ENCODE assay signal across 8 cellular contexts in genomic region chr10:26858707-26859034, GRCh38. TPM values are rescaled to one million over a fixed set of nuclear protein-coding genes. Genes with fewer than 3 reads are reported as not detected.
A peak's percentile ranks its signal among the peaks of the same experiment; 100 is the strongest.
DNase-seq lines count a peak whose midpoint lies in the region; ATAC-seq and TF ChIP-seq lines count a peak whose summit lies in the region.

No MANE protein-coding gene starts in this region.

- H3K14ac ChIP-seq in IMR-90 (replicated peaks; ENCODE audit: low read depth, low read length) = no peak overlapping the region

- dilution Hi-C loops in IMR-90 (cut with HindIII; ENCODE audit: low sequenced_read_pairs, unreplicated experiment) = no loop called here

- H3K9me1 ChIP-seq in IMR-90 (ENCODE audit: insufficient read depth, low read length) = peaks cover 8% of the 10 kb centered on the region; the same call in 1 of the 2 replicates

- CTCF ChIA-PET in AG04450 (lab: Charles Lee) = interaction anchor here (1.5 kb wide), 1 partner anchor 22 kb away, joined by 5 read pairs; no protein-coding TSS in a partner anchor
- CTCF ChIA-PET in IMR-90 (lab: Yijun Ruan, JAX) = interaction anchor here (1.1 kb wide), 1 partner anchor 132 kb away, joined by 3 read pairs; no protein-coding TSS in a partner anchor

- H3K4me2 ChIP-seq in IMR-90 (ENCODE audit: low read depth, low read length) = peak overlapping the region; percentile 71

- intact Hi-C loops in IMR-90 (cut with micrococcal nuclease) (loop anchor here (1.0 to 5.0 kb wide), 2 partner anchors 91 to 132 kb away; no protein-coding TSS in a partner anchor), mucosa of descending colon (cut with DNase I, micrococcal nuclease) (no loop called here)

- H2AFZ ChIP-seq in IMR-90 (replicated peaks; ENCODE audit: low read length, poor library complexity) = no peak overlapping the region

- no peak for TF ChIP-seq RAD21 in IMR-90 (IDR thresholded peaks at IDR 0.05; ENCODE audit: low read length)

- H3K4me3 ChIP-seq in AG04450 (ENCODE audit: low read depth, low read length) (peak overlapping the region; percentile 90), IMR-90 (ENCODE audit: insufficient read depth, low read depth, low read length) (peak overlapping the region; percentile 86), astrocyte of the spinal cord (ENCODE audit: low read depth, low read length) (peak overlapping the region; percentile 85), mucosa of descending colon (no peak overlapping the region)

- peaks cover 2% of the 10 kb centered on the region for H3K36me3 Mint-ChIP-seq in mesothelial cell of epicardium

- H3K36me3 ChIP-seq in IMR-90 (ENCODE audit: control insufficient read depth, insufficient read depth, low read length) (no peaks in the 10 kb centered on the region), mucosa of descending colon (ENCODE audit: low read depth) (no peaks in the 10 kb centered on the region)

- peaks cover 2% of the 10 kb centered on the region for H3K27me3 Mint-ChIP-seq in mesothelial cell of epicardium (ENCODE audit: low read depth)

- no peak overlapping the region for H4K91ac ChIP-seq in IMR-90 (ENCODE audit: insufficient read depth, low read depth, low read length)

- peak overlapping the region; percentile 99 for H3K27ac Mint-ChIP-seq in mesothelial cell of epicardium

- TF ChIP-seq CTCF in AG04450 (IDR thresholded peaks at IDR 0.05; ENCODE audit: low read depth, low read length) (no peak), IMR-90 (conservative IDR thresholded peaks at IDR 0.05; ENCODE audit: low read depth, low read length) (no peak), astrocyte of the spinal cord (IDR thresholded peaks at IDR 0.05; ENCODE audit: low read depth, low read length) (no peak), mesothelial cell of epicardium (IDR thresholded peaks at IDR 0.05; ENCODE audit: unreplicated experiment) (no peak), mucosa of descending colon (IDR thresholded peaks at IDR 0.05) (no peak)

- H4K20me1 ChIP-seq in IMR-90 (ENCODE audit: insufficient read depth, low read length) = peaks cover 43% of the 10 kb centered on the region; the same call in 1 of the 2 replicates

- H2BK20ac ChIP-seq in IMR-90 (ENCODE audit: low read depth, low read length) = no peak overlapping the region

- H2BK5ac ChIP-seq in IMR-90 (ENCODE audit: low read depth, low read length, poor library complexity, severe bottlenecking) = peak overlapping the region; percentile 51

- H3K23ac ChIP-seq in IMR-90 (ENCODE audit: low read depth, low read length) = no peak overlapping the region

- H4K5ac ChIP-seq in IMR-90 (ENCODE audit: low read depth, low read length) = no peak overlapping the region

- no peak overlapping the region for H2BK120ac ChIP-seq in IMR-90 (ENCODE audit: low read depth, low read length)

- H3K4me1 ChIP-seq in IMR-90 (ENCODE audit: control insufficient read depth, insufficient read depth, low read length) = 0 out of 2 replicates have a peak, but pooled peaks cover 2% of the 10 kb centered on the region
- peaks cover 41% of the 10 kb centered on the region for H3K4me1 ChIP-seq in mucosa of descending colon (ENCODE audit: low read depth)

- H3K9ac ChIP-seq in IMR-90 (ENCODE audit: low read depth, low read length) = no peak overlapping the region

- ATAC-seq in IMR-90 (ENCODE audit: low read depth) (no peak), GM18870 (IDR thresholded peaks at IDR 0.05; ENCODE audit: unreplicated experiment) (no peak), mucosa of descending colon (no peak)

- H2AK5ac ChIP-seq in IMR-90 (ENCODE audit: low read depth, low read length) = no peak overlapping the region

- no peak overlapping the region for H3K18ac ChIP-seq in IMR-90 (ENCODE audit: low read depth, low read length)

- no peaks in the 10 kb centered on the region for H3K9me3 ChIP-seq in AG04450 (ENCODE audit: control insufficient read depth, insufficient read depth, low read length)
- H3K9me3 ChIP-seq in IMR-90 (ENCODE audit: control insufficient read depth, insufficient read depth, low read length) = no peaks in the 10 kb centered on the region
- H3K9me3 ChIP-seq in mucosa of descending colon = no peaks in the 10 kb centered on the region

- in situ Hi-C loops in IMR-90 (cut with MboI; ENCODE audit: low sequenced_read_pairs) (no loop called here), astrocyte of the spinal cord (cut with HindIII; ENCODE audit: low sequenced_read_pairs) (no loop called here)

- H3K4me1 Mint-ChIP-seq in mesothelial cell of epicardium = peaks cover 30% of the 10 kb centered on the region

- POLR2A ChIA-PET in AG04450 (lab: Yijun Ruan, JAX) (no interaction called here), IMR-90 (lab: Charles Lee; ENCODE audit: unreplicated experiment) (no interaction called here)

- H2BK15ac ChIP-seq in IMR-90 (ENCODE audit: low read depth, low read length) = no peak overlapping the region

- TF ChIP-seq POLR2A in IMR-90 (IDR thresholded peaks at IDR 0.05; ENCODE audit: low read depth, low read length) = no peak

- H2AK9ac ChIP-seq in IMR-90 (replicated peaks; ENCODE audit: low read depth, low read length, poor library complexity) = no peak overlapping the region

- no peak overlapping the region for H4K8ac ChIP-seq in IMR-90 (ENCODE audit: low read depth in 2 of 2, low read length in 2 of 2)

- no peak overlapping the region for H3K27ac ChIP-seq in AG04450 (ENCODE audit: low read depth, low read length)
- H3K27ac ChIP-seq in IMR-90 (ENCODE audit: insufficient read depth, low read length) = peak overlapping the region; percentile 25; the same call in 1 of the 2 replicates

- DNase-seq in AG04450 (ENCODE audit: low read depth, low spot score) (no peak), IMR-90 (no peak), astrocyte of the spinal cord (ENCODE audit: low read depth, low spot score) (no peak), mesothelial cell of epicardium (ENCODE audit: low spot score in 2 of 2, unreplicated experiment in 2 of 2) (no peak), UCSD-AML1 (lab: John Stamatoyannopoulos, UW; ENCODE audit: unreplicated experiment) (no peak), mucosa of descending colon (no peak), NCI-H2029 treated with DMSO at 0.1 percent for 48 hours (lab: John Stamatoyannopoulos, UW) (no peak)

- H3K4ac ChIP-seq in IMR-90 (ENCODE audit: low read depth, low read length) = no peak overlapping the region

- H3K56ac ChIP-seq in IMR-90 (ENCODE audit: extremely low read depth, insufficient read depth, low read length) = no peak overlapping the region

- peak overlapping the region; percentile 100 for H3K4me3 Mint-ChIP-seq in mesothelial cell of epicardium

- peaks cover 3% of the 10 kb centered on the region for H3K9me3 Mint-ChIP-seq in mesothelial cell of epicardium

- peaks cover 0 to 27% of the 10 kb centered on the region in 2 experiments; a peak in 2 of 4 replicates for H3K79me1 ChIP-seq in IMR-90 (ENCODE audit: low read depth in 1 of 2, low read length in 2 of 2)

- BruUV-seq in IMR-90 (replicated peaks; lab: Mats Ljungman, UMichigan) = TSS peak; percentile 24

- H3K27me3 ChIP-seq in AG04450 (ENCODE audit: control insufficient read depth, insufficient read depth, low read length) (peaks cover under 1% of the 10 kb centered on the region), IMR-90 (ENCODE audit: control insufficient read depth, insufficient read depth, low read length) (peaks cover 3% of the 10 kb centered on the region)

- WGBS in IMR-90 (ENCODE audit: extremely low coverage in 2 of 2, insufficient read length in 1 of 2), 2 experiments = 17% methylated on average over 1 of the region's 2 CpGs; no CpG with 5 or more reads in 1 of the 2 experiments

TF ChIP-seq in IMR-90, 13 proteins besides CTCF, POLR2A, EP300 and RAD21:
- TF ChIP-seq MAZ (IDR thresholded peaks at IDR 0.05; ENCODE audit: borderline replicate concordance, low read depth, low read length) = no peak
- TF ChIP-seq RCOR1 (IDR thresholded peaks at IDR 0.05; ENCODE audit: insufficient replicate concordance, low read length) = no peak
- no peak for TF ChIP-seq BHLHE40 (IDR thresholded peaks at IDR 0.05; ENCODE audit: low read depth, low read length)
- TF ChIP-seq SMC3 (IDR thresholded peaks at IDR 0.05; ENCODE audit: low read depth, low read length) = no peak
- TF ChIP-seq MAFK (IDR thresholded peaks at IDR 0.05; ENCODE audit: low read depth, low read length) = no peak
- TF ChIP-seq NFE2L2 (IDR thresholded peaks at IDR 0.05; ENCODE audit: low read depth, low read length) = no peak
- no peak for TF ChIP-seq USF2 (IDR thresholded peaks at IDR 0.05; ENCODE audit: low read depth, low read length)
- no peak for TF ChIP-seq MXI1 (IDR thresholded peaks at IDR 0.05; ENCODE audit: borderline replicate concordance, low read depth, low read length)
- no peak for TF ChIP-seq CHD1 (IDR thresholded peaks at IDR 0.05; ENCODE audit: low read depth, low read length)
- TF ChIP-seq CEBPB (IDR thresholded peaks at IDR 0.05; ENCODE audit: low read depth, low read length) = no peak
- TF ChIP-seq, protein P1, sequence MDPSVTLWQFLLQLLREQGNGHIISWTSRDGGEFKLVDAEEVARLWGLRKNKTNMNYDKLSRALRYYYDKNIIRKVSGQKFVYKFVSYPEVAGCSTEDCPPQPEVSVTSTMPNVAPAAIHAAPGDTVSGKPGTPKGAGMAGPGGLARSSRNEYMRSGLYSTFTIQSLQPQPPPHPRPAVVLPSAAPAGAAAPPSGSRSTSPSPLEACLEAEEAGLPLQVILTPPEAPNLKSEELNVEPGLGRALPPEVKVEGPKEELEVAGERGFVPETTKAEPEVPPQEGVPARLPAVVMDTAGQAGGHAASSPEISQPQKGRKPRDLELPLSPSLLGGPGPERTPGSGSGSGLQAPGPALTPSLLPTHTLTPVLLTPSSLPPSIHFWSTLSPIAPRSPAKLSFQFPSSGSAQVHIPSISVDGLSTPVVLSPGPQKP (IDR thresholded peaks at IDR 0.05; ENCODE audit: borderline replicate concordance, low read depth, low read length) = no peak

RNA-seq across cellular contexts. Expression of gene ABI1, which starts 2.1 kb away (rescaled TPM):
- 51.1 and 64.2 TPM in 2 replicates for polyA plus RNA-seq in AG04450 (2011; rRNA removed)
- polyA minus RNA-seq in AG04450 (2011; rRNA and poly(A)+ RNA removed) = 33.5 and 41.9 TPM in 2 replicates
- total RNA-seq in IMR-90 (2012; rRNA removed) = 60.8 and 71.3 TPM in 2 replicates
- 47.8 and 49.6 TPM in 2 replicates for polyA plus RNA-seq in IMR-90 (2012; rRNA removed)
- 18.0 and 18.8 TPM in 2 replicates for polyA plus RNA-seq in IMR-90 (2012; cell fraction: cytosol; rRNA removed)
- 9.3 and 44.0 TPM in 2 replicates for polyA plus RNA-seq in IMR-90 (2012; cell fraction: nucleus; rRNA removed; ENCODE audit: low replicate concordance)
- total RNA-seq in mesothelial cell of epicardium = 37.7 to 41.3 TPM (median 40.8 TPM) in 3 replicates
- 10 to 100 TPM; 54.0 to 63.5 (median 62.4) TPM for total RNA-seq in mucosa of descending colon
